ENCODE assay signal across 17 cellular contexts in the genomic region with DNA sequence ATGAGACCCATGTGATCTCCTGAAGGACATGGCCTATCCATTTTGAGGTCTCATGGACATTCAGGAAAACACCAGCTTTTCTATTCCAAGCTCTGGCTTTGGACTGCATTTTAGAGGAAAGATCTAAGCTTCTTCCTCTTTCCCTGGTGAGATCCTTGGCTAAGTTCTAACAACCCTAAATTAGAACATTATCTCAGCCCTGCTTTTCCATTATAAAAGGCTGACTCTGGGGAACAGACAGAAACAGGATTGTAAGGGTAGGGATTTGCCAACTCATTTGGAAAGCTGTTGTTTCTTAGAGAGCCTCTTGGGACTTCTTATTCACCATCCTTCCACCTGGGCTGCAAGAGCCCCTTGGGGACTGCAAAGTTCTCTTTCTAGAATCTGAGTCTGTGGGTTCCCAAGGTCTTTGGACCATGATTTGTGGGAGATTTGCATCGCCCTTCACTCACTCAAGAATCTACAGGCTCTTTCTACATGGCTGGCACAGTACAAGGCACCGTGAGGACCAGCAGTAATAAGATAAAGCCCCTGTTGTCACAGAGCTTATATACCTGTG.
DNase-seq lines count a peak whose midpoint lies in the region; ATAC-seq, FAIRE-seq and TF ChIP-seq lines count a peak whose summit lies in the region.
"Had no signal": no experiment of that assay in that cellular context is flagged by ENCODE, and none has a peak within 500 bp of the region (broad histone marks: within the 10 kb centered on the region; RNA-seq: fewer than 3 reads in every experiment).

No MANE protein-coding gene starts in this region.

- H3K27ac ChIP-seq in CD8-positive, alpha-beta T cell (ENCODE audit: low read depth, low read length), result no peak overlapping the region

- no peak overlapping the region for H3K4me3 ChIP-seq in GM12865 (ENCODE audit: low read depth, low read length)
- H3K4me3 ChIP-seq in CD8-positive, alpha-beta T cell (ENCODE audit: low read depth, low read length), result no peak overlapping the region

- CTCF ChIA-PET in CD8-positive, alpha-beta T cell (lab: Charles Lee), result no interaction called here

- DNase-seq in GM12865 (ENCODE audit: low read depth) (peak; percentile 7), fibroblast of peridontal ligament (ENCODE audit: extremely low read depth) (peak; percentile 59), sciatic nerve (ENCODE audit: low spot score) (no peak), midbrain (lab: John Stamatoyannopoulos, UW) (no peak), RKO (ENCODE audit: low spot score) (no peak), urothelium cell line (ENCODE audit: low spot score) (no peak)
- no peak for DNase-seq in CD8-positive, alpha-beta T cell
- DNase-seq: DMS 273 treated with DMSO at 0.1 percent for 48 hours, Karpas-422, MM.1S, NCI-H1105 treated with DMSO at 0.1 percent for 48 hours, NCI-H187 treated with DMSO at 0.1 percent for 48 hours, NCI-H510A had no signal

- no peak for TF ChIP-seq CTCF in GM12865 (IDR thresholded peaks at IDR 0.05; ENCODE audit: insufficient read depth, low read depth, low read length, missing control alignments)
- TF ChIP-seq CTCF in CD8-positive, alpha-beta T cell (IDR thresholded peaks at IDR 0.05), result no peak

- H3K9me3 Mint-ChIP-seq in CD8-positive, alpha-beta T cell, result peaks cover 3% of the 10 kb centered on the region

- no peaks in the 10 kb centered on the region for H3K27me3 ChIP-seq in CD8-positive, alpha-beta T cell (ENCODE audit: insufficient read depth, low read length)

- H3K4me1 Mint-ChIP-seq in CD8-positive, alpha-beta T cell (ENCODE audit: low read depth), result no peaks in the 10 kb centered on the region
- H3K4me1 Mint-ChIP-seq: B cell had no signal

- H3K4me3 Mint-ChIP-seq in CD8-positive, alpha-beta T cell, result no peak overlapping the region
- H3K4me3 Mint-ChIP-seq: B cell had no signal

- H3K36me3 ChIP-seq in CD8-positive, alpha-beta T cell (ENCODE audit: insufficient read depth, low read length), result no peaks in the 10 kb centered on the region

- POLR2A ChIA-PET in CD8-positive, alpha-beta T cell (lab: Charles Lee), result no interaction called here

- H3K27me3 Mint-ChIP-seq in CD8-positive, alpha-beta T cell (ENCODE audit: low read depth), result no peaks in the 10 kb centered on the region

- no peaks in the 10 kb centered on the region for H3K9me3 ChIP-seq in CD8-positive, alpha-beta T cell (ENCODE audit: low read length)

- ATAC-seq in HG02759 (IDR thresholded peaks at IDR 0.05; ENCODE audit: unreplicated experiment) (peak; percentile 51), sciatic nerve (peak; percentile 69)
- no peak for ATAC-seq in CD8-positive, alpha-beta T cell

- no peak overlapping the region for H3K27ac Mint-ChIP-seq in CD8-positive, alpha-beta T cell
- H3K27ac Mint-ChIP-seq: B cell had no signal

- no peaks in the 10 kb centered on the region for H3K4me1 ChIP-seq in CD8-positive, alpha-beta T cell (ENCODE audit: insufficient read depth, low read length)

- no peak for FAIRE-seq in urothelium cell line (lab: Jason Lieb, UNC)
- FAIRE-seq: H54, RCC 7860 had no signal

- H3K36me3 Mint-ChIP-seq in CD8-positive, alpha-beta T cell, result no peaks in the 10 kb centered on the region

- intact Hi-C loops in sciatic nerve (cut with DNase I), result no loop called here
- intact Hi-C loops in CD8-positive, alpha-beta T cell (cut with DNase I, micrococcal nuclease), result no loop called here

Comparison
In these comparisons a context has a peak if more than half of its experiments do, and no peak if none do; other contexts are left out.
1. DNase-seq: peak in GM12865 (single experiment) and fibroblast of peridontal ligament (single experiment); none in sciatic nerve (single experiment), midbrain (single experiment), RKO (single experiment), CD8-positive, alpha-beta T cell (0 of 7) and urothelium cell line (single experiment).